16 cellular contexts compared by ENCODE assay signal in genomic region chr6:137210903-137211302, GRCh38. TPM values are rescaled to one million over a fixed set of nuclear protein-coding genes. Genes with fewer than 3 reads are reported as not detected.
DNase-seq lines count a peak whose midpoint lies in the region; ATAC-seq and TF ChIP-seq lines count a peak whose summit lies in the region.
"Had no signal": no experiment of that assay in that cellular context is flagged by ENCODE, and none has a peak within 500 bp of the region (broad histone marks: within the 10 kb centered on the region; RNA-seq: fewer than 3 reads in every experiment).

No MANE protein-coding gene starts in this region.

- H3K36me3 Mint-ChIP-seq in stimulated activated memory B cell treated with anti-CD40 and anti-IgM and Interleukin-4, amounts not matched to agents 10 μg/mL and 1 μg/mL and 100 μg/mL, for 72 hours, result peaks cover 74% of the 10 kb centered on the region
- H3K36me3 Mint-ChIP-seq in activated naive CD4-positive, alpha-beta T cell treated with anti-CD3 and anti-CD28 coated beads, Interleukin-2, amount 50 U/mL, for 72 hours, result peaks cover 11 to 61% of the 10 kb centered on the region in 2 donors
- H3K36me3 Mint-ChIP-seq in activated T-helper 1 cell treated with anti-CD3 and anti-CD28 coated beads, Interleukin-12 subunit alpha, Interleukin-12 subunit beta, Interleukin-2, Interleukin-4 antibody, amounts not matched to agents 30 ng/mL and 10 ng/mL and 1 ng/mL, durations not matched to agents 14 hours and 24 hours and 36 hours (ENCODE audit: low read depth), result peaks cover 48% of the 10 kb centered on the region

- peak overlapping the region; percentile 24 for H3K27ac Mint-ChIP-seq in stimulated activated memory B cell treated with anti-CD40 and anti-IgM and Interleukin-4, amounts not matched to agents 10 μg/mL and 1 μg/mL and 100 μg/mL, for 72 hours
- no peak overlapping the region for H3K27ac Mint-ChIP-seq in activated naive CD4-positive, alpha-beta T cell treated with anti-CD3 and anti-CD28 coated beads, Interleukin-2, amount 50 U/mL, for 72 hours
- H3K27ac Mint-ChIP-seq in activated T-helper 1 cell treated with anti-CD3 and anti-CD28 coated beads, Interleukin-12 subunit alpha, Interleukin-12 subunit beta, Interleukin-2, Interleukin-4 antibody, amounts not matched to agents 30 ng/mL and 10 ng/mL and 1 ng/mL, durations not matched to agents 14 hours and 24 hours and 36 hours, result no peak overlapping the region
- H3K27ac Mint-ChIP-seq: activated naive CD8-positive, alpha-beta T cell treated with anti-CD3 and anti-CD28 coated beads, Interleukin-2, amount 10 ng/mL, durations not matched to agents 7 days and 5 days had no signal

- DNase-seq in NCI-H226 (peak; percentile 66), cardiac fibroblast (ENCODE audit: low read depth in 2 of 2) (peak; percentile 68 to 82), right atrium auricular region (ENCODE audit: low spot score) (no peak), globus pallidus (ENCODE audit: low spot score) (no peak)
- DNase-seq in activated naive CD4-positive, alpha-beta T cell treated with anti-CD3 and anti-CD28 coated beads, Interleukin-2, amount 50 U/mL, for 72 hours (ENCODE audit: low spot score in 2 of 2), result no peak
- DNase-seq in activated T-helper 1 cell treated with anti-CD3 and anti-CD28 coated beads, Interleukin-12 subunit alpha, Interleukin-12 subunit beta, Interleukin-2, Interleukin-4 antibody, amounts not matched to agents 30 ng/mL and 10 ng/mL and 1 ng/mL, durations not matched to agents 14 hours and 24 hours and 36 hours (ENCODE audit: low spot score), result no peak
- DNase-seq: activated naive CD8-positive, alpha-beta T cell treated with anti-CD3 and anti-CD28 coated beads, Interleukin-2, amount 10 ng/mL, durations not matched to agents 7 days and 5 days; NCI-H2029 treated with DMSO at 0.1 percent for 48 hours; NCI-H69; transverse colon had no signal

- H3K9me3 ChIP-seq in right atrium auricular region, result no peaks in the 10 kb centered on the region
- H3K9me3 ChIP-seq: transverse colon had no signal

- H3K4me3 ChIP-seq in cardiac fibroblast (replicated peaks in 1 of 2; ENCODE audit: low read depth in 2 of 2, low read length in 2 of 2), result no peak overlapping the region
- no peak overlapping the region for H3K4me3 ChIP-seq in right atrium auricular region
- H3K4me3 ChIP-seq: transverse colon had no signal

- peaks cover 3% of the 10 kb centered on the region for H3K36me3 ChIP-seq in right atrium auricular region

- TF ChIP-seq CTCF in cardiac fibroblast (IDR thresholded peaks at IDR 0.05; ENCODE audit: low read depth, low read length), result no peak
- TF ChIP-seq CTCF in right atrium auricular region (IDR thresholded peaks at IDR 0.05), result no peak

- H3K4me1 Mint-ChIP-seq in stimulated activated memory B cell treated with anti-CD40 and anti-IgM and Interleukin-4, amounts not matched to agents 10 μg/mL and 1 μg/mL and 100 μg/mL, for 72 hours, result peaks cover 75% of the 10 kb centered on the region
- H3K4me1 Mint-ChIP-seq in activated T-helper 1 cell treated with anti-CD3 and anti-CD28 coated beads, Interleukin-12 subunit alpha, Interleukin-12 subunit beta, Interleukin-2, Interleukin-4 antibody, amounts not matched to agents 30 ng/mL and 10 ng/mL and 1 ng/mL, durations not matched to agents 14 hours and 24 hours and 36 hours (ENCODE audit: low read depth), result peaks cover 11% of the 10 kb centered on the region

- no peaks in the 10 kb centered on the region for H3K27me3 ChIP-seq in right atrium auricular region
- H3K27me3 ChIP-seq: transverse colon had no signal

- no peaks in the 10 kb centered on the region for H3K27me3 Mint-ChIP-seq in stimulated activated memory B cell treated with anti-CD40 and anti-IgM and Interleukin-4, amounts not matched to agents 10 μg/mL and 1 μg/mL and 100 μg/mL, for 72 hours
- H3K27me3 Mint-ChIP-seq in activated T-helper 1 cell treated with anti-CD3 and anti-CD28 coated beads, Interleukin-12 subunit alpha, Interleukin-12 subunit beta, Interleukin-2, Interleukin-4 antibody, amounts not matched to agents 30 ng/mL and 10 ng/mL and 1 ng/mL, durations not matched to agents 14 hours and 24 hours and 36 hours (ENCODE audit: insufficient read depth), result no peaks in the 10 kb centered on the region
- H3K27me3 Mint-ChIP-seq: activated naive CD8-positive, alpha-beta T cell treated with anti-CD3 and anti-CD28 coated beads, Interleukin-2, amount 10 ng/mL, durations not matched to agents 7 days and 5 days had no signal

- no peak overlapping the region for H3K4me3 Mint-ChIP-seq in stimulated activated memory B cell treated with anti-CD40 and anti-IgM and Interleukin-4, amounts not matched to agents 10 μg/mL and 1 μg/mL and 100 μg/mL, for 72 hours
- H3K4me3 Mint-ChIP-seq in activated T-helper 1 cell treated with anti-CD3 and anti-CD28 coated beads, Interleukin-12 subunit alpha, Interleukin-12 subunit beta, Interleukin-2, Interleukin-4 antibody, amounts not matched to agents 30 ng/mL and 10 ng/mL and 1 ng/mL, durations not matched to agents 14 hours and 24 hours and 36 hours, result no peak overlapping the region
- H3K4me3 Mint-ChIP-seq: activated naive CD8-positive, alpha-beta T cell treated with anti-CD3 and anti-CD28 coated beads, Interleukin-2, amount 10 ng/mL, durations not matched to agents 7 days and 5 days had no signal

- intact Hi-C loops in activated T-helper 1 cell treated with anti-CD3 and anti-CD28 coated beads, Interleukin-12 subunit alpha, Interleukin-12 subunit beta, Interleukin-2, Interleukin-4 antibody, amounts not matched to agents 30 ng/mL and 10 ng/mL and 1 ng/mL, durations not matched to agents 14 hours and 24 hours and 36 hours (cut with micrococcal nuclease), result loop anchor here (10.0 kb wide), 2 partner anchors 584 to 1564 kb away; partner anchors contain the start of gene CCDC28A

- peaks cover 17% of the 10 kb centered on the region for H3K9me3 Mint-ChIP-seq in stimulated activated memory B cell treated with anti-CD40 and anti-IgM and Interleukin-4, amounts not matched to agents 10 μg/mL and 1 μg/mL and 100 μg/mL, for 72 hours
- H3K9me3 Mint-ChIP-seq in activated naive CD4-positive, alpha-beta T cell treated with anti-CD3 and anti-CD28 coated beads, Interleukin-2, amount 50 U/mL, for 72 hours, result peaks cover 0 to 16% of the 10 kb centered on the region in 2 donors
- peaks cover 23% of the 10 kb centered on the region for H3K9me3 Mint-ChIP-seq in activated T-helper 1 cell treated with anti-CD3 and anti-CD28 coated beads, Interleukin-12 subunit alpha, Interleukin-12 subunit beta, Interleukin-2, Interleukin-4 antibody, amounts not matched to agents 30 ng/mL and 10 ng/mL and 1 ng/mL, durations not matched to agents 14 hours and 24 hours and 36 hours

- peak overlapping the region; percentile 28 to 73 for H3K27ac ChIP-seq in right atrium auricular region
- H3K27ac ChIP-seq: transverse colon had no signal

- ATAC-seq in stimulated activated memory B cell treated with anti-CD40 and anti-IgM and Interleukin-4, amounts not matched to agents 10 μg/mL and 1 μg/mL and 100 μg/mL, for 72 hours, result no peak
- ATAC-seq in activated naive CD4-positive, alpha-beta T cell treated with anti-CD3 and anti-CD28 coated beads, Interleukin-2, amount 50 U/mL, for 72 hours, result no peak
- no peak for ATAC-seq in GM21528 (IDR thresholded peaks at IDR 0.05; ENCODE audit: low FRiP score, unreplicated experiment)
- ATAC-seq: activated CD4-positive, CD25-positive, alpha-beta regulatory T cell treated with anti-CD3 and anti-CD28 coated beads, Interleukin-2, amount 50 U/mL, for 24 hours; Panc1 had no signal

- peaks cover 0 to 97% of the 10 kb centered on the region in 2 donors for H3K4me1 ChIP-seq in right atrium auricular region

RNA-seq across cellular contexts. Expression of gene IFNGR1, which starts 8.3 kb away (rescaled TPM):
- 100 to 1,000 TPM; 111 to 143 TPM for total RNA-seq in right atrium auricular region
- total RNA-seq in activated naive CD4-positive, alpha-beta T cell treated with anti-CD3 and anti-CD28 coated beads, Interleukin-2, amount 50 U/mL, for 72 hours, result 10 to 100 TPM; 32.7 to 62.5 TPM
- total RNA-seq in activated T-helper 1 cell treated with anti-CD3 and anti-CD28 coated beads, Interleukin-12 subunit alpha, Interleukin-12 subunit beta, Interleukin-2, Interleukin-4 antibody, amounts not matched to agents 30 ng/mL and 10 ng/mL and 1 ng/mL, durations not matched to agents 14 hours and 24 hours and 36 hours, result 12.5 and 12.6 TPM in 2 replicates

RNA-seq across cellular contexts. Expression of gene IL22RA2, which starts 37.5 kb away (rescaled TPM):
- total RNA-seq in right atrium auricular region, result not detected
- not detected for total RNA-seq in activated naive CD4-positive, alpha-beta T cell treated with anti-CD3 and anti-CD28 coated beads, Interleukin-2, amount 50 U/mL, for 72 hours
- total RNA-seq in activated T-helper 1 cell treated with anti-CD3 and anti-CD28 coated beads, Interleukin-12 subunit alpha, Interleukin-12 subunit beta, Interleukin-2, Interleukin-4 antibody, amounts not matched to agents 30 ng/mL and 10 ng/mL and 1 ng/mL, durations not matched to agents 14 hours and 24 hours and 36 hours, result not detected in 2 replicates
- total RNA-seq: activated naive CD8-positive, alpha-beta T cell treated with anti-CD3 and anti-CD28 coated beads, Interleukin-2, amount 10 ng/mL, durations not matched to agents 7 days and 5 days; fibroblast of villous mesenchyme; posterior vena cava had no signal

Comparison
In these comparisons a context has a peak if more than half of its experiments do, and no peak if none do; other contexts are left out.
1. DNase-seq: peak in NCI-H226 (single experiment) and cardiac fibroblast (2 of 2); none in right atrium auricular region (single experiment), globus pallidus (single experiment), activated naive CD4-positive, alpha-beta T cell treated with anti-CD3 and anti-CD28 coated beads, Interleukin-2, amount 50 U/mL, for 72 hours (0 of 2) and activated T-helper 1 cell treated with anti-CD3 and anti-CD28 coated beads, Interleukin-12 subunit alpha, Interleukin-12 subunit beta, Interleukin-2, Interleukin-4 antibody, amounts not matched to agents 30 ng/mL and 10 ng/mL and 1 ng/mL, durations not matched to agents 14 hours and 24 hours and 36 hours (single experiment).